9 cellular contexts compared by ENCODE assay signal in the genomic region with DNA sequence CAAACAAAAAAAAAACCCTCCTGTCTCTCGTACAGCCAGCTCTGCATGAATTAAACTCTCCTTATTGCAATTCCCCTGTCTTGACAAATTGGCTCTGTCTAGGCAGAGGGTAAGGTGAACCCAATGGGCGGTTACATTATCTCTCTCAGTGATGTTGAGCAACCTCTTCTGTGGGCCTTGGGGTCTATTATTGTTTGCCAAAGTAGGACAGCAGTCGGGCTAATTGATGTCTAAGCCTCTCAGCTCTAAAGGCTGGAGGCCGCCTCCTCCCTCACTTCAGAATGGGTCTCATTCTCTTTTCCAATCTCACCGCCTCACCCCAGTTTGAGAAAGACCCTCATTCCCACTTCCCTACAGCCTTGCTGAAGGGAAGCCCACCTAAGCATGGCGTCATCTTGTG. TPM values are rescaled to one million over a fixed set of nuclear protein-coding genes. Genes with fewer than 3 reads are reported as not detected.
A peak's percentile ranks its signal among the peaks of the same experiment; 100 is the strongest.
DNase-seq lines count a peak whose midpoint lies in the region; ATAC-seq and TF ChIP-seq lines count a peak whose summit lies in the region.
"Had no signal": no experiment of that assay in that cellular context is flagged by ENCODE, and none has a peak within 500 bp of the region (broad histone marks: within the 10 kb centered on the region; RNA-seq: fewer than 3 reads in every experiment).

No MANE protein-coding gene starts in this region.

- H3K9me3 ChIP-seq in lower lobe of right lung: no peaks in the 10 kb centered on the region

- no peaks in the 10 kb centered on the region for H3K27me3 ChIP-seq in lower lobe of right lung (ENCODE audit: low read depth)

- H3K27me3 Mint-ChIP-seq in activated CD4-positive, alpha-beta T cell treated with anti-CD3 and anti-CD28 coated beads, Interleukin-2, amount 10 ng/mL, durations not matched to agents 24 days and 14 days: no peaks in the 10 kb centered on the region
- no peaks in the 10 kb centered on the region for H3K27me3 Mint-ChIP-seq in activated naive CD8-positive, alpha-beta T cell treated with anti-CD3 and anti-CD28 coated beads, Interleukin-2, amount 50 U/mL, for 24 hours

- peaks cover 80% of the 10 kb centered on the region for H3K4me1 ChIP-seq in lower lobe of right lung

- H3K4me1 Mint-ChIP-seq in activated CD4-positive, alpha-beta T cell treated with anti-CD3 and anti-CD28 coated beads, Interleukin-2, amount 10 ng/mL, durations not matched to agents 24 days and 14 days: peaks cover 49% of the 10 kb centered on the region
- H3K4me1 Mint-ChIP-seq in activated naive CD8-positive, alpha-beta T cell treated with anti-CD3 and anti-CD28 coated beads, Interleukin-2, amount 50 U/mL, for 24 hours: peaks cover 68% of the 10 kb centered on the region

- no peak for ATAC-seq in activated naive CD8-positive, alpha-beta T cell treated with anti-CD3 and anti-CD28 coated beads, Interleukin-2, amount 50 U/mL, for 24 hours
- ATAC-seq in lower lobe of right lung: no peak
- ATAC-seq in HG03095 (IDR thresholded peaks at IDR 0.05; ENCODE audit: unreplicated experiment): no peak
- no peak for ATAC-seq in left lobe of liver

- H3K36me3 ChIP-seq in lower lobe of right lung: peaks cover 5% of the 10 kb centered on the region

- no peaks in the 10 kb centered on the region for H3K9me3 Mint-ChIP-seq in activated CD4-positive, alpha-beta T cell treated with anti-CD3 and anti-CD28 coated beads, Interleukin-2, amount 10 ng/mL, durations not matched to agents 24 days and 14 days
- no peaks in the 10 kb centered on the region for H3K9me3 Mint-ChIP-seq in activated naive CD8-positive, alpha-beta T cell treated with anti-CD3 and anti-CD28 coated beads, Interleukin-2, amount 50 U/mL, for 24 hours

- peaks cover 7% of the 10 kb centered on the region for H3K36me3 Mint-ChIP-seq in activated CD4-positive, alpha-beta T cell treated with anti-CD3 and anti-CD28 coated beads, Interleukin-2, amount 10 ng/mL, durations not matched to agents 24 days and 14 days (ENCODE audit: low read depth)
- H3K36me3 Mint-ChIP-seq in activated naive CD8-positive, alpha-beta T cell treated with anti-CD3 and anti-CD28 coated beads, Interleukin-2, amount 50 U/mL, for 24 hours (ENCODE audit: low read depth): peaks cover 3% of the 10 kb centered on the region

- H3K27ac ChIP-seq in lower lobe of right lung (peak overlapping the region; percentile 98), temporal lobe (ENCODE audit: low read depth, low read length) (peak overlapping the region; percentile 100)

- peak overlapping the region; percentile 96 for H3K27ac Mint-ChIP-seq in activated CD4-positive, alpha-beta T cell treated with anti-CD3 and anti-CD28 coated beads, Interleukin-2, amount 10 ng/mL, durations not matched to agents 24 days and 14 days
- peak overlapping the region; percentile 98 for H3K27ac Mint-ChIP-seq in activated naive CD8-positive, alpha-beta T cell treated with anti-CD3 and anti-CD28 coated beads, Interleukin-2, amount 50 U/mL, for 24 hours

- no peak overlapping the region for H3K4me3 ChIP-seq in lower lobe of right lung

- DNase-seq in activated CD4-positive, alpha-beta T cell treated with anti-CD3 and anti-CD28 coated beads, Interleukin-2, amount 10 ng/mL, durations not matched to agents 24 days and 14 days: no peak
- no peak for DNase-seq in activated CD4-positive, alpha-beta T cell treated with anti-CD3 and anti-CD28 coated beads for 4 hours
- no peak for DNase-seq in activated naive CD8-positive, alpha-beta T cell treated with anti-CD3 and anti-CD28 coated beads, Interleukin-2, amount 50 U/mL, for 24 hours
- DNase-seq in lower lobe of right lung (no peak), left lobe of liver (ENCODE audit: low spot score) (no peak), DMS153 (lab: John Stamatoyannopoulos, UW) (no peak)
- DNase-seq: NCI-H82 had no signal

- peak overlapping the region; percentile 83 for H3K4me3 Mint-ChIP-seq in activated CD4-positive, alpha-beta T cell treated with anti-CD3 and anti-CD28 coated beads, Interleukin-2, amount 10 ng/mL, durations not matched to agents 24 days and 14 days
- peak overlapping the region; percentile 87 for H3K4me3 Mint-ChIP-seq in activated naive CD8-positive, alpha-beta T cell treated with anti-CD3 and anti-CD28 coated beads, Interleukin-2, amount 50 U/mL, for 24 hours

- TF ChIP-seq CTCF in lower lobe of right lung (IDR thresholded peaks at IDR 0.05): no peak

- intact Hi-C loops in activated CD4-positive, alpha-beta T cell treated with anti-CD3 and anti-CD28 coated beads, Interleukin-2, amount 10 ng/mL, durations not matched to agents 24 days and 14 days (cut with micrococcal nuclease): no loop called here
- intact Hi-C loops in lower lobe of right lung (cut with DNase I): no loop called here

RNA-seq across cellular contexts. Expression of gene SLC25A45, which starts 1.3 kb away (rescaled TPM):
- total RNA-seq in activated CD4-positive, alpha-beta T cell treated with anti-CD3 and anti-CD28 coated beads, Interleukin-2, amount 10 ng/mL, durations not matched to agents 24 days and 14 days: 15.5 and 16.8 TPM in 2 replicates
- total RNA-seq in lower lobe of right lung (13.0 TPM), temporal lobe (0.74 TPM), left lobe of liver (14.5 TPM)

RNA-seq across cellular contexts. Expression of gene FRMD8, which starts 2.7 kb away (rescaled TPM):
- total RNA-seq in activated CD4-positive, alpha-beta T cell treated with anti-CD3 and anti-CD28 coated beads, Interleukin-2, amount 10 ng/mL, durations not matched to agents 24 days and 14 days: 46.7 and 46.8 TPM in 2 replicates
- total RNA-seq in lower lobe of right lung: 22.6 TPM
- total RNA-seq in temporal lobe: 6.9 TPM
- total RNA-seq in left lobe of liver: 9.3 TPM

RNA-seq across cellular contexts. Expression of gene TIGD3, which starts 29.2 kb away (rescaled TPM):
- 1.2 and 1.6 TPM in 2 replicates for total RNA-seq in activated CD4-positive, alpha-beta T cell treated with anti-CD3 and anti-CD28 coated beads, Interleukin-2, amount 10 ng/mL, durations not matched to agents 24 days and 14 days
- total RNA-seq in lower lobe of right lung (0.18 TPM), temporal lobe (3.0 TPM), left lobe of liver (0.43 TPM)

RNA-seq across cellular contexts. Expression of gene NEAT1, which starts 38.8 kb away (rescaled TPM):
- 410 and 411 TPM in 2 replicates for total RNA-seq in activated CD4-positive, alpha-beta T cell treated with anti-CD3 and anti-CD28 coated beads, Interleukin-2, amount 10 ng/mL, durations not matched to agents 24 days and 14 days
- total RNA-seq in lower lobe of right lung: 980 TPM
- total RNA-seq in temporal lobe: 8.4 TPM
- 766 TPM for total RNA-seq in left lobe of liver

RNA-seq across cellular contexts. Expression of gene DPF2, which starts 50.1 kb away (rescaled TPM):
- 76.6 and 81.0 TPM in 2 replicates for total RNA-seq in activated CD4-positive, alpha-beta T cell treated with anti-CD3 and anti-CD28 coated beads, Interleukin-2, amount 10 ng/mL, durations not matched to agents 24 days and 14 days
- total RNA-seq in lower lobe of right lung: 45.8 TPM
- 25.3 TPM for total RNA-seq in temporal lobe
- 18.7 TPM for total RNA-seq in left lobe of liver
